34 cellular contexts compared by ENCODE assay signal in the genomic region with DNA sequence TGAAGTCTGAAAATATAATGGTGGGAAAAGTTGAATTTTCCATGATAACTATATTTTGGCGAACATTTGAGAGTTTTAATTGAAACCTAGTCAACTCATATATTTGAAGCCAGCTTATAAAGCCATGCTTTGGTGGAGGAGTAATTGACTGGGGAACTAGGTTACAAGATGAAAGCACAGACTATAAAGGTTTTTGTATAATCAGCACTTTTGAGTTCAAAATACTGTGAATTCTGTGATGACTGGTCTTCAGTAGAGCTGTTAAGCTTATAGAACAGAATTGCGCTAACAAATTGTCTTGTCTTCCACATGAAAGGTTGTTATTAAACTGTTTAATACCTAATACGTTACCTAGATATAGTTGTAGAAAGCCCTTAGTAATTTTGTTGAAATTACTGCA.
A peak's percentile ranks its signal among the peaks of the same experiment; 100 is the strongest.
DNase-seq lines count a peak whose midpoint lies in the region; ATAC-seq, FAIRE-seq and TF ChIP-seq lines count a peak whose summit lies in the region.
"Had no signal": no experiment of that assay in that cellular context is flagged by ENCODE, and none has a peak within 500 bp of the region (broad histone marks: within the 10 kb centered on the region; RNA-seq: fewer than 3 reads in every experiment).

No MANE protein-coding gene starts in this region.

- TF ChIP-seq POLR2A in HepG2 (IDR thresholded peaks at IDR 0.05; ENCODE audit: insufficient read depth in 1 of 2, low read depth in 2 of 2, low read length in 2 of 2): no peak
- no peak for TF ChIP-seq POLR2A in right lobe of liver (IDR thresholded peaks at IDR 0.05)
- TF ChIP-seq POLR2A in A549 (IDR thresholded peaks at IDR 0.05; ENCODE audit: low read length): no peak
- no peak for TF ChIP-seq POLR2A in IMR-90 (IDR thresholded peaks at IDR 0.05; ENCODE audit: low read depth, low read length)
- no peak for TF ChIP-seq POLR2A in K562 (conservative IDR thresholded peaks at IDR 0.05)
- no peak for TF ChIP-seq POLR2A in gastrocnemius medialis (IDR thresholded peaks at IDR 0.05)

- H3K9me1 ChIP-seq in IMR-90 (ENCODE audit: insufficient read depth, low read length) (no peaks in the 10 kb centered on the region), K562 (ENCODE audit: control insufficient read depth, insufficient read depth, low read length) (no peaks in the 10 kb centered on the region)

- 81% methylated on average over 3 of the region's 3 CpGs for WGBS in HepG2 (ENCODE audit: low lambda C conversion rate)
- 95% methylated on average over 3 of the region's 3 CpGs for WGBS in right lobe of liver (ENCODE audit: insufficient coverage, low coverage, low lambda C conversion rate, missing lambda C conversion rate)
- WGBS in A549 (ENCODE audit: missing lambda C conversion rate): 98% methylated on average over 3 of the region's 3 CpGs
- no CpG with 5 or more reads among the region's 3 CpGs for WGBS in IMR-90 (ENCODE audit: extremely low coverage in 2 of 2, insufficient read length in 1 of 2), 2 experiments
- 0% methylated on average over 3 of the region's 3 CpGs for WGBS in K562 (ENCODE audit: insufficient coverage, low coverage, missing lambda C conversion rate)

- H4K5ac ChIP-seq in IMR-90 (ENCODE audit: low read depth, low read length): no peak overlapping the region

- no peak overlapping the region for H3K23ac ChIP-seq in IMR-90 (ENCODE audit: low read depth, low read length)

- no peaks in the 10 kb centered on the region for H4K20me1 ChIP-seq in HepG2 (ENCODE audit: insufficient read depth, low read length)
- no peaks in the 10 kb centered on the region for H4K20me1 ChIP-seq in IMR-90 (ENCODE audit: insufficient read depth, low read length)
- H4K20me1 ChIP-seq in K562 (replicated peaks; ENCODE audit: control insufficient read depth, insufficient read depth, low read length): no peaks in the 10 kb centered on the region
- H4K20me1 ChIP-seq: BLaER1; BLaER1 treated with 17β-estradiol and CSF1 and Interleukin-3, amounts not matched to agents 10 nM and 100 nM had no signal

- H2AFZ ChIP-seq in HepG2 (ENCODE audit: low read length): no peak overlapping the region
- no peak overlapping the region for H2AFZ ChIP-seq in IMR-90 (replicated peaks; ENCODE audit: low read length, poor library complexity)
- no peak overlapping the region for H2AFZ ChIP-seq in K562 (ENCODE audit: low read depth, low read length)

- H3K4me1 ChIP-seq in HepG2 (ENCODE audit: insufficient read depth, low read length) (no peaks in the 10 kb centered on the region), right lobe of liver (no peaks in the 10 kb centered on the region), A549 (peaks cover 3% of the 10 kb centered on the region; the same call in 1 of the 3 replicates), IMR-90 (ENCODE audit: control insufficient read depth, insufficient read depth, low read length) (no peaks in the 10 kb centered on the region), K562 (replicated peaks in 1 of 2; ENCODE audit: control insufficient read depth in 2 of 2, insufficient read depth in 2 of 2, low read length in 2 of 2) (no peaks in the 10 kb centered on the region), upper lobe of right lung (peaks cover 7% of the 10 kb centered on the region), gastrocnemius medialis (no peaks in the 10 kb centered on the region)
- H3K4me1 ChIP-seq: BE2C, BLaER1 had no signal

- DNase-seq in HepG2 (ENCODE audit: low spot score) (no peak), right lobe of liver (no peak), A549 (ENCODE audit: low read depth in 1 of 2, low spot score in 1 of 2) (no peak), IMR-90 (no peak), K562 (ENCODE audit: extremely low read depth in 1 of 4, low spot score in 3 of 4) (no peak), NOMO-1 treated with DMSO at 0.1 percent for 48 hours (lab: John Stamatoyannopoulos, UW; ENCODE audit: unreplicated experiment) (no peak), upper lobe of right lung (no peak), gastrocnemius medialis (no peak)
- DNase-seq: 8988T; ACHN; AML-193; BE2C; C1 segment of cervical spinal cord; Caco-2; Calu3; CD4-positive, alpha-beta memory T cell; CD4-positive, alpha-beta T cell; CD4-positive, CD25-positive, alpha-beta regulatory T cell; CD8-positive, alpha-beta memory T cell; CD8-positive, alpha-beta T cell; COR-L47; DMS 273 treated with DMSO at 0.1 percent for 48 hours; DMS153; DMS53; DMS79; DMS79 treated with DMSO at 0.1 percent for 48 hours; DND-41; EL had no signal

- TF ChIP-seq RAD21 in HepG2 (CRISPR knock-in tag; IDR thresholded peaks at IDR 0.05) (no peak), A549 (conservative IDR thresholded peaks at IDR 0.05 in 1 of 2, IDR thresholded peaks at IDR 0.05 in 1 of 2) (no peak), IMR-90 (IDR thresholded peaks at IDR 0.05; ENCODE audit: low read length) (no peak), K562 (CRISPR knock-in tag; conservative IDR thresholded peaks at IDR 0.05 in 1 of 2, IDR thresholded peaks at IDR 0.05 in 1 of 2) (no peak)

- no peak overlapping the region for H2BK5ac ChIP-seq in IMR-90 (ENCODE audit: low read depth, low read length, poor library complexity, severe bottlenecking)

- no peak overlapping the region for H2BK120ac ChIP-seq in IMR-90 (ENCODE audit: low read depth, low read length)

- H4K8ac ChIP-seq in IMR-90 (ENCODE audit: low read depth in 2 of 2, low read length in 2 of 2): no peak overlapping the region

- CTCF ChIA-PET in HepG2 (lab: Yijun Ruan, JAX; ENCODE audit: low intra/inter-chr PET ratio, low total read pairs) (no interaction called here), A549 (lab: Yijun Ruan, JAX) (interaction anchor here (1.0 to 4.8 kb wide), 2 partner anchors 214 to 227 kb away, joined by 3 to 44 read pairs; partner anchors contain the start of gene CARMIL1), IMR-90 (lab: Yijun Ruan, JAX) (no interaction called here), K562 (lab: Yijun Ruan, JAX; ENCODE audit: low intra/inter-chr PET ratio) (no interaction called here)

- TF ChIP-seq EP300 in HepG2 (IDR thresholded peaks at IDR 0.05; ENCODE audit: low read depth in 2 of 2, low read length in 2 of 2): no peak
- TF ChIP-seq EP300 in HepG2 (CRISPR knock-in tag; IDR thresholded peaks at IDR 0.05; ENCODE audit: borderline replicate concordance): no peak
- no peak for TF ChIP-seq EP300 in A549 (IDR thresholded peaks at IDR 0.05)
- no peak for TF ChIP-seq EP300 in K562 (IDR thresholded peaks at IDR 0.05; ENCODE audit: low read length)

- dilution Hi-C loops in IMR-90 (cut with HindIII; ENCODE audit: low sequenced_read_pairs, unreplicated experiment): no loop called here

- intact Hi-C loops in HepG2 (cut with micrococcal nuclease; ENCODE audit: unreplicated experiment): no loop called here
- intact Hi-C loops in right lobe of liver (cut with DNase I): loop anchor here in 1 of 2 donors (10.0 kb wide), 1 partner anchor 218 kb away; the partner anchor contains the start of gene CARMIL1
- intact Hi-C loops in IMR-90 (cut with micrococcal nuclease): no loop called here
- intact Hi-C loops in K562 (cut with micrococcal nuclease): loop anchor here (5.0 kb wide), 2 partner anchors 64 to 109 kb away; no protein-coding TSS in a partner anchor
- intact Hi-C loops in upper lobe of right lung (cut with DNase I): no loop called here
- intact Hi-C loops in gastrocnemius medialis (cut with DNase I; ENCODE audit: low total_unique reads): loop anchor here (5.0 kb wide), 1 partner anchor 216 kb away; the partner anchor contains the start of gene CARMIL1

- H3K79me1 ChIP-seq in IMR-90 (ENCODE audit: low read depth in 1 of 2, low read length in 2 of 2): no peaks in the 10 kb centered on the region

- no peaks in the 10 kb centered on the region for H3K36me3 ChIP-seq in HepG2 (replicated peaks in 1 of 2; ENCODE audit: control insufficient read depth in 1 of 2, insufficient read depth in 2 of 2, low read length in 2 of 2)
- H3K36me3 ChIP-seq in right lobe of liver: no peaks in the 10 kb centered on the region
- H3K36me3 ChIP-seq in IMR-90 (ENCODE audit: control insufficient read depth, insufficient read depth, low read length): no peaks in the 10 kb centered on the region
- H3K36me3 ChIP-seq in K562 (ENCODE audit: control insufficient read depth, insufficient read depth, low read length): no peaks in the 10 kb centered on the region
- no peaks in the 10 kb centered on the region for H3K36me3 ChIP-seq in upper lobe of right lung
- H3K36me3 ChIP-seq in gastrocnemius medialis: no peaks in the 10 kb centered on the region
- H3K36me3 ChIP-seq: BE2C; BLaER1; BLaER1 treated with 17β-estradiol and CSF1 and Interleukin-3, amounts not matched to agents 10 nM and 100 nM had no signal

- no TSS peak for BruUV-seq in HepG2 (replicated peaks; lab: Mats Ljungman, UMichigan)
- BruUV-seq in IMR-90 (replicated peaks; lab: Mats Ljungman, UMichigan): no TSS peak
- no TSS peak for BruUV-seq in K562 (replicated peaks; lab: Mats Ljungman, UMichigan)

- no peak overlapping the region for H2BK15ac ChIP-seq in IMR-90 (ENCODE audit: low read depth, low read length)

- H3K14ac ChIP-seq in IMR-90 (replicated peaks; ENCODE audit: low read depth, low read length): no peak overlapping the region

- H3K4me2 ChIP-seq in HepG2 (ENCODE audit: low read depth, low read length) (no peak overlapping the region), A549 (no peak overlapping the region), IMR-90 (ENCODE audit: low read depth, low read length) (no peak overlapping the region), K562 (ENCODE audit: insufficient read depth, low read length) (no peak overlapping the region)
- H3K4me2 ChIP-seq: BLaER1; BLaER1 treated with 17β-estradiol and CSF1 and Interleukin-3, amounts not matched to agents 10 nM and 100 nM had no signal

- H3K56ac ChIP-seq in IMR-90 (ENCODE audit: extremely low read depth, insufficient read depth, low read length): no peak overlapping the region

- FAIRE-seq in HepG2 (lab: Jason Lieb, UNC) (peak; percentile 26), A549 (lab: Jason Lieb, UNC) (no peak), K562 (lab: Jason Lieb, UNC) (no peak)
- FAIRE-seq: A204.1, D721Med had no signal

- H3K18ac ChIP-seq in IMR-90 (ENCODE audit: low read depth, low read length): no peak overlapping the region

- H3K4me3 ChIP-seq in HepG2 (replicated peaks in 1 of 3; ENCODE audit: insufficient read depth in 1 of 3, low read depth in 2 of 3, low read length in 3 of 3): no peak overlapping the region
- no peak overlapping the region for H3K4me3 ChIP-seq in right lobe of liver
- H3K4me3 ChIP-seq in A549: no peak overlapping the region
- H3K4me3 ChIP-seq in IMR-90 (ENCODE audit: insufficient read depth, low read depth, low read length): no peak overlapping the region
- H3K4me3 ChIP-seq in K562: no peak overlapping the region
- H3K4me3 ChIP-seq in upper lobe of right lung: no peak overlapping the region
- no peak overlapping the region for H3K4me3 ChIP-seq in gastrocnemius medialis
- H3K4me3 ChIP-seq: BLaER1; BLaER1 treated with 17β-estradiol and CSF1 and Interleukin-3, amounts not matched to agents 10 nM and 100 nM had no signal

- H3K79me2 ChIP-seq in HepG2 (ENCODE audit: insufficient read depth, low read length) (no peaks in the 10 kb centered on the region), K562 (ENCODE audit: control insufficient read depth, insufficient read depth, low read length) (no peaks in the 10 kb centered on the region)

- in situ Hi-C loops in HepG2 (cut with HindIII; ENCODE audit: extremely low pct_ligation_motif_present, low pct_unique_long_range_greater_than_20kb) (loop anchor here (5.0 kb wide), 1 partner anchor 221 kb away; no protein-coding TSS in a partner anchor), IMR-90 (cut with MboI; ENCODE audit: low sequenced_read_pairs) (no loop called here), K562 (cut with MboI) (no loop called here), gastrocnemius medialis (cut with MboI; ENCODE audit: low sequenced_read_pairs in 4 of 4) (loop anchor here in 2 of 4 donors (10.0 to 25.0 kb wide), 2 partner anchors 218 to 231 kb away; partner anchors contain the start of gene CARMIL1 (in 1 of the 2))

- no peaks in the 10 kb centered on the region for H3K9me3 ChIP-seq in HepG2 (ENCODE audit: low read length)
- H3K9me3 ChIP-seq in right lobe of liver: no peaks in the 10 kb centered on the region
- no peaks in the 10 kb centered on the region for H3K9me3 ChIP-seq in A549
- no peaks in the 10 kb centered on the region for H3K9me3 ChIP-seq in IMR-90 (ENCODE audit: control insufficient read depth, insufficient read depth, low read length)
- no peaks in the 10 kb centered on the region for H3K9me3 ChIP-seq in K562 (replicated peaks; ENCODE audit: control insufficient read depth, insufficient read depth, low read depth, low read length)
- no peaks in the 10 kb centered on the region for H3K9me3 ChIP-seq in upper lobe of right lung
- H3K9me3 ChIP-seq in gastrocnemius medialis: no peaks in the 10 kb centered on the region
- H3K9me3 ChIP-seq: BE2C; BLaER1; BLaER1 treated with 17β-estradiol and CSF1 and Interleukin-3, amounts not matched to agents 10 nM and 100 nM; Caco-2 had no signal

- no peaks in the 10 kb centered on the region for H3K27me3 ChIP-seq in HepG2 (ENCODE audit: control insufficient read depth in 1 of 2, insufficient read depth in 2 of 2, low read length in 2 of 2)
- no peaks in the 10 kb centered on the region for H3K27me3 ChIP-seq in right lobe of liver
- no peaks in the 10 kb centered on the region for H3K27me3 ChIP-seq in IMR-90 (ENCODE audit: control insufficient read depth, insufficient read depth, low read length)
- peaks cover 0 to 4% of the 10 kb centered on the region in 2 experiments; a peak in 2 of 5 replicates for H3K27me3 ChIP-seq in K562 (ENCODE audit: control insufficient read depth in 2 of 2, insufficient read depth in 2 of 2, low read length in 2 of 2)
- H3K27me3 ChIP-seq in upper lobe of right lung: no peaks in the 10 kb centered on the region
- H3K27me3 ChIP-seq in gastrocnemius medialis: no peaks in the 10 kb centered on the region
- H3K27me3 ChIP-seq: BE2C; BLaER1; BLaER1 treated with 17β-estradiol and CSF1 and Interleukin-3, amounts not matched to agents 10 nM and 100 nM had no signal

- no peak overlapping the region for H3K27ac ChIP-seq in HepG2 (ENCODE audit: extremely low read length, insufficient read depth, low read length)
- H3K27ac ChIP-seq in right lobe of liver: no peak overlapping the region
- no peak overlapping the region for H3K27ac ChIP-seq in A549
- H3K27ac ChIP-seq in IMR-90 (ENCODE audit: insufficient read depth, low read length): no peak overlapping the region
- H3K27ac ChIP-seq in K562 (ENCODE audit: extremely low read depth, low read depth, low read length): no peak overlapping the region
- no peak overlapping the region for H3K27ac ChIP-seq in upper lobe of right lung
- no peak overlapping the region for H3K27ac ChIP-seq in gastrocnemius medialis
- H3K27ac ChIP-seq: 22Rv1; BLaER1; BLaER1 treated with 17β-estradiol and CSF1 and Interleukin-3, amounts not matched to agents 10 nM and 100 nM; C4-2B had no signal

- no peak overlapping the region for H2AK5ac ChIP-seq in IMR-90 (ENCODE audit: low read depth, low read length)

- no peak overlapping the region for H2AK9ac ChIP-seq in IMR-90 (replicated peaks; ENCODE audit: low read depth, low read length, poor library complexity)

- TF ChIP-seq CTCF in HepG2 (CRISPR knock-in tag; IDR thresholded peaks at IDR 0.05) (no peak), right lobe of liver (IDR thresholded peaks at IDR 0.05) (no peak), A549 (IDR thresholded peaks at IDR 0.05) (no peak), IMR-90 (conservative IDR thresholded peaks at IDR 0.05; ENCODE audit: low read depth, low read length) (no peak), K562 (IDR thresholded peaks at IDR 0.05 in 2 of 3, conservative IDR thresholded peaks at IDR 0.05 in 1 of 3; ENCODE audit: insufficient read depth in 2 of 3, low read depth in 1 of 3, low read length in 3 of 3) (no peak), upper lobe of right lung (IDR thresholded peaks at IDR 0.05) (no peak), gastrocnemius medialis (IDR thresholded peaks at IDR 0.05 in 4 of 5, conservative IDR thresholded peaks at IDR 0.05 in 1 of 5) (no peak)

- POLR2A ChIA-PET in HepG2 (lab: Yijun Ruan, JAX) (no interaction called here), A549 (lab: Yijun Ruan, JAX) (no interaction called here), IMR-90 (lab: Charles Lee; ENCODE audit: unreplicated experiment) (no interaction called here), K562 (lab: Yijun Ruan, JAX) (no interaction called here)

- no peak overlapping the region for H3K4ac ChIP-seq in IMR-90 (ENCODE audit: low read depth, low read length)

- H2BK20ac ChIP-seq in IMR-90 (ENCODE audit: low read depth, low read length): no peak overlapping the region

- H3K9ac ChIP-seq in HepG2 (ENCODE audit: insufficient read depth, low read depth, low read length): no peak overlapping the region
- no peak overlapping the region for H3K9ac ChIP-seq in IMR-90 (ENCODE audit: low read depth, low read length)
- H3K9ac ChIP-seq in K562 (ENCODE audit: insufficient read depth in 1 of 2, low read depth in 2 of 2, low read length in 2 of 2): no peak overlapping the region
- H3K9ac ChIP-seq: BLaER1; BLaER1 treated with 17β-estradiol and CSF1 and Interleukin-3, amounts not matched to agents 10 nM and 100 nM had no signal

- ATAC-seq in HepG2: no peak
- no peak for ATAC-seq in right lobe of liver
- ATAC-seq in A549: no peak
- ATAC-seq in IMR-90 (ENCODE audit: low read depth): no peak
- ATAC-seq in K562: no peak
- ATAC-seq in upper lobe of right lung: no peak
- no peak for ATAC-seq in gastrocnemius medialis
- ATAC-seq: CD8-positive, alpha-beta T cell had no signal

- H4K91ac ChIP-seq in IMR-90 (ENCODE audit: insufficient read depth, low read depth, low read length): no peak overlapping the region

Comparison
In these comparisons a context has a peak if more than half of its experiments do, and no peak if none do; other contexts are left out.
1. intact Hi-C loops: an anchor here in K562 (5.0 kb wide) and gastrocnemius medialis (5.0 kb wide); none called in HepG2, IMR-90 and upper lobe of right lung.
2. Of the 241 proteins assayed by ChIP-seq in both HepG2 and K562: peak only in HepG2: none; only in K562: MAFG; in both: MAFF and MAFK; in neither: 238.